Comparison of ENCODE assay signal across 28 cellular contexts in the genomic region with DNA sequence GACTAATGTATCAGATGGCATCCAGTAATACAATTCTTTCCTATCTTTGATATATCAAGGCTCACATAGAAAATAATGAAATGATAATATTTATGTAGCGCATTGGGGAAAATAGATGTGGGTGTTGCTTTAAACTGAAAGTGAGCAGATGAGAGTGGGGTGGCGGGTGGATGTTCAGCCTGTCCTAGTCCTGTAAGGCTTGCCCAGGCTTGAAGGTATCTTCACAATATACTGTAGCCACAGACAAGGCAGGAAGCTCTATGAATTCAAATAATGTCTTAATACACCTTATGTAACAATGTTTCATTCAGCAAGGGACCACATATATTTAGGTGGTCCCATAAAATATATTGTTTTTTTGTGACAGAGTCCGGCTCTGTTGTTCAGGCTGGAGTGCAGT.
"Had no signal": no experiment of that assay in that cellular context is flagged by ENCODE, and none has a peak within 500 bp of the region (broad histone marks: within the 10 kb centered on the region; RNA-seq: fewer than 3 reads in every experiment).

No MANE protein-coding gene starts in this region.

- H3K27me3 Mint-ChIP-seq: progenitor cell of endocrine pancreas; stimulated activated naive B cell treated with anti-CD40 and anti-IgM and Interleukin-4, amounts not matched to agents 10 μg/mL and 1 μg/mL and 100 μg/mL, for 72 hours; stimulated activated naive CD8-positive, alpha-beta T cell treated with anti-CD3 and anti-CD28 coated beads, Interleukin-15, Interleukin-2, amounts not matched to agents 100 ng/mL and 50 ng/mL, for 24 hours had no signal

- H3K4me3 Mint-ChIP-seq: nephron; neural progenitor cell; stimulated activated effector memory CD8-positive, alpha-beta T cell treated with anti-CD3 and anti-CD28 coated beads, Interleukin-12 subunit alpha, Interleukin-12 subunit beta, amount 100 ng/mL, for 72 hours; stimulated activated naive B cell treated with anti-CD40 and anti-IgM and Interleukin-4, amounts not matched to agents 10 μg/mL and 1 μg/mL and 100 μg/mL, for 72 hours; stimulated activated naive CD8-positive, alpha-beta T cell treated with anti-CD3 and anti-CD28 coated beads, Interleukin-15, Interleukin-2, amounts not matched to agents 100 ng/mL and 50 ng/mL, for 24 hours had no signal

- H3K36me3 ChIP-seq: neural progenitor cell, ovary, right lobe of liver, sigmoid colon, stomach, thoracic aorta, thyroid gland, tibial nerve, upper lobe of left lung, vagina had no signal

- H3K27me3 ChIP-seq: neural progenitor cell, ovary, right lobe of liver, sigmoid colon, stomach, thyroid gland, tibial nerve, upper lobe of left lung, vagina had no signal

- H3K9me3 Mint-ChIP-seq: neural progenitor cell had no signal

- H3K4me1 Mint-ChIP-seq: nephron; neural progenitor cell; stimulated activated effector memory CD8-positive, alpha-beta T cell treated with anti-CD3 and anti-CD28 coated beads, Interleukin-12 subunit alpha, Interleukin-12 subunit beta, amount 100 ng/mL, for 72 hours; stimulated activated naive B cell treated with anti-CD40 and anti-IgM and Interleukin-4, amounts not matched to agents 10 μg/mL and 1 μg/mL and 100 μg/mL, for 72 hours had no signal

- ATAC-seq: psoas muscle; right cardiac atrium; right lobe of liver; stimulated activated naive B cell treated with anti-CD40 and anti-IgM and Interleukin-4, amounts not matched to agents 10 μg/mL and 1 μg/mL and 100 μg/mL, for 72 hours had no signal

- H3K36me3 Mint-ChIP-seq: neural progenitor cell; stimulated activated effector memory CD8-positive, alpha-beta T cell treated with anti-CD3 and anti-CD28 coated beads, Interleukin-12 subunit alpha, Interleukin-12 subunit beta, amount 100 ng/mL, for 72 hours; stimulated activated naive B cell treated with anti-CD40 and anti-IgM and Interleukin-4, amounts not matched to agents 10 μg/mL and 1 μg/mL and 100 μg/mL, for 72 hours had no signal

- H3K4me3 ChIP-seq: neural progenitor cell, ovary, psoas muscle, right lobe of liver, sigmoid colon, stomach, thoracic aorta, thyroid gland, tibial nerve, upper lobe of left lung, vagina had no signal

- FAIRE-seq: small intestine, urothelium cell line had no signal

- DNase-seq: occipital lobe; ovary; posterior cingulate gyrus; psoas muscle; right cardiac atrium; right lobe of liver; sigmoid colon; small intestine; stimulated activated CD4-positive, alpha-beta T cell treated with anti-CD3 and anti-CD28 coated beads, Interleukin-15, amount 100 ng/mL, for 24 hours; stimulated activated CD4-positive, alpha-beta T cell treated with anti-CD3 and anti-CD28 coated beads, Interleukin-2, amount 100 ng/mL, for 24 hours; stimulated activated CD4-positive, alpha-beta T cell treated with anti-CD3 and anti-CD28 coated beads, Interleukin-2, amount 100 ng/mL, for 48 hours; stimulated activated CD4-positive, alpha-beta T cell treated with anti-CD3 and anti-CD28 coated beads, Interleukin-4, amount 100 ng/mL, for 24 hours; stimulated activated naive B cell treated with anti-CD40 and anti-IgM and Interleukin-4, amounts not matched to agents 10 μg/mL and 1 μg/mL and 100 μg/mL, for 72 hours; stimulated activated naive CD4-positive, alpha-beta T cell treated with Interleukin-2 at 50 U/mL for 16 hours; stomach; thyroid gland; trophoblast cell; upper lobe of left lung had no signal

- H3K27ac Mint-ChIP-seq: nephron; neural progenitor cell; progenitor cell of endocrine pancreas; stimulated activated effector memory CD8-positive, alpha-beta T cell treated with anti-CD3 and anti-CD28 coated beads, Interleukin-12 subunit alpha, Interleukin-12 subunit beta, amount 100 ng/mL, for 72 hours; stimulated activated naive B cell treated with anti-CD40 and anti-IgM and Interleukin-4, amounts not matched to agents 10 μg/mL and 1 μg/mL and 100 μg/mL, for 72 hours; stimulated activated naive CD8-positive, alpha-beta T cell treated with anti-CD3 and anti-CD28 coated beads, Interleukin-15, Interleukin-2, amounts not matched to agents 100 ng/mL and 50 ng/mL, for 24 hours had no signal

- H3K4me1 ChIP-seq: neural progenitor cell, parathyroid adenoma, psoas muscle, right lobe of liver, sigmoid colon, stomach, thyroid gland, tibial nerve, upper lobe of left lung, vagina had no signal

- H3K27ac ChIP-seq: neural progenitor cell, ovary, parathyroid adenoma, psoas muscle, right lobe of liver, sigmoid colon, stomach, thoracic aorta, thyroid gland, tibial nerve, upper lobe of left lung, vagina had no signal
